ENCODE assay signal across 16 cellular contexts in the genomic region with DNA sequence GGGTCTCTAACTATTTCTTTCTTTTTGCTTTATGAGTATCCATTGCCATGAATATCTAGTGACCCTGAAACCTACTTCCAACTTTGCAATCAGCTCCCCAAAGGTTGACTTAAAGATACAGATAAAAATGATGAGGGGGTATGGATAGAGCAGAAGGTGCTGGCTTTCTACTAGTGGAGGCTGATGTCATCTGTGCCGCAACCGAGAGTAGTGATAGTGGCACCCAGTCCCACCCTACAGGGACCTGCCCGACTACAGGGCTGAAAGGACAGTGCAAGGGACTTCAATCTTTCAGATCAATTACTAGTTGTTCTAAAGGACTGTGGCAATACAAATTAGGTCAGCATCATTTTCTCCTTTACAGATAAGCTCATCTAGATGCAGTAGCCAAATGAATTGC.
DNase-seq lines count a peak whose midpoint lies in the region; ATAC-seq and TF ChIP-seq lines count a peak whose summit lies in the region.
"Had no signal": no experiment of that assay in that cellular context is flagged by ENCODE, and none has a peak within 500 bp of the region (broad histone marks: within the 10 kb centered on the region; RNA-seq: fewer than 3 reads in every experiment).

No MANE protein-coding gene starts in this region.

- TF ChIP-seq POLR2A in spleen (IDR thresholded peaks at IDR 0.05) = no peak

- no peaks in the 10 kb centered on the region for H3K36me3 ChIP-seq in KOPT-K1 (ENCODE audit: insufficient read depth, low read length)
- no peaks in the 10 kb centered on the region for H3K36me3 ChIP-seq in spleen
- H3K36me3 ChIP-seq: BE2C, vagina had no signal

- no peak for TF ChIP-seq CTCF in spleen (IDR thresholded peaks at IDR 0.05 in 8 of 11, conservative IDR thresholded peaks at IDR 0.05 in 3 of 11)

- DNase-seq in T-helper 9 cell (peak; percentile 41), spleen (no peak), left colon (no peak), mucosa of gallbladder (ENCODE audit: low spot score) (no peak)
- peak; percentile 52 for DNase-seq in activated effector memory CD4-positive, alpha-beta T cell treated with Interleukin-2 at 50 U/mL for 16 hours
- DNase-seq: BE2C, DMS53, NCI-H1930, NCI-H526 treated with DMSO at 0.1 percent for 48 hours had no signal

- peaks cover 0 to 15% (median 0%) of the 10 kb centered on the region in 7 donors for H3K27me3 ChIP-seq in spleen (replicated peaks in 1 of 7)
- H3K27me3 ChIP-seq: BE2C, vagina had no signal

- peak overlapping the region; percentile 69 for H3K27ac ChIP-seq in KOPT-K1 (ENCODE audit: low read depth, low read length, poor library complexity, severe bottlenecking)
- H3K27ac ChIP-seq in spleen = peak overlapping the region in 6 of 8 donors; percentile 13 to 87 (median 67)
- H3K27ac ChIP-seq: vagina had no signal

- H3K9me3 ChIP-seq in KOPT-K1 (ENCODE audit: insufficient read depth, low read length, poor library complexity, severe bottlenecking) (peaks cover 8% of the 10 kb centered on the region), spleen (peaks cover 0 to 10% (median 4%) of the 10 kb centered on the region in 8 donors)
- H3K9me3 ChIP-seq: BE2C, vagina had no signal

- H3K4me3 ChIP-seq in spleen = peak overlapping the region in 1 of 8 donors; percentile 13
- H3K4me3 ChIP-seq: GM23338, vagina had no signal

- peaks cover 0 to 25% (median 6%) of the 10 kb centered on the region in 6 donors for H3K4me1 ChIP-seq in spleen
- H3K4me1 ChIP-seq: BE2C, vagina had no signal

- no peak for ATAC-seq in HG02870 (IDR thresholded peaks at IDR 0.05; ENCODE audit: unreplicated experiment)
- ATAC-seq in left colon = no peak
- ATAC-seq: GM23338; SK-N-SH treated with all-trans-retinoic acid at 6 μM for 48 hours; stimulated activated memory B cell treated with anti-CD40 and anti-IgM and Interleukin-4, amounts not matched to agents 10 μg/mL and 1 μg/mL and 100 μg/mL, for 72 hours; WTC11 had no signal

- intact Hi-C loops in spleen (cut with DNase I; ENCODE audit: low total_unique reads) = no loop called here
- intact Hi-C loops in left colon (cut with DNase I, micrococcal nuclease) = no loop called here

- 73 to 81% (median 75%) methylated on average over 3 of the region's 3 CpGs for WGBS in spleen, 5 donors

Comparison
In these comparisons a context has a peak if more than half of its experiments do, and no peak if none do; other contexts are left out.
1. DNase-seq: peak in T-helper 9 cell (single experiment) and activated effector memory CD4-positive, alpha-beta T cell treated with Interleukin-2 at 50 U/mL for 16 hours (single experiment); none in spleen (single experiment), left colon (0 of 2) and mucosa of gallbladder (single experiment).